ENCODE assay signal across 18 cellular contexts in the genomic region with DNA sequence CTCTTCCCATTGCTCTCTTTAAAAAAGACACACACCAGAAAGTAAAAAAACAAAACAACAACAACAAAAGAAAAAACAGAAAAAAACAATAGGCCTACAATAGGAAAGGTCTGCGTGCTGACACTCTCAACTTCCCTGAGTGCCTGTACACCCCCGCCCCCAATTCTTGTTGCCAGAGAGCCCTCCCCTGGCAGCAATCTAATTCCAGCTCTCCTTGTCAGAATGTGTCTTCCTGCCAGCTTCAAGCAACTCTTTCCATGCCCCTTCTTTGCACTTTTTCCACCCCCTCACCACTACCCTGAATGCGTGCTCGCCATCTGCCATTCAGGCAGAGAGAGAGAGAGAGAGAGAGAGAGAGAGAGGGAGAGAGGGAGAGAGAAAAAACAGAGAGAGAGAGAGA.
"Had no signal": no experiment of that assay in that cellular context is flagged by ENCODE, and none has a peak within 500 bp of the region (broad histone marks: within the 10 kb centered on the region; RNA-seq: fewer than 3 reads in every experiment).

No MANE protein-coding gene starts in this region.

- H3K4me3 ChIP-seq: esophagus squamous epithelium, hepatocyte, ovary, right lobe of liver, suprapubic skin, thyroid gland had no signal

- H3K27ac Mint-ChIP-seq: naive thymus-derived CD4-positive, alpha-beta T cell; progenitor cell of endocrine pancreas; stimulated activated effector memory CD8-positive, alpha-beta T cell treated with anti-CD3 and anti-CD28 coated beads, Interleukin-12 subunit alpha, Interleukin-12 subunit beta, amount 100 ng/mL, for 72 hours; type B pancreatic cell had no signal

- DNase-seq: effector memory CD4-positive, alpha-beta T cell; esophagus squamous epithelium; foreskin fibroblast; mammary epithelial cell; naive thymus-derived CD4-positive, alpha-beta T cell; ovary; right lobe of liver; stimulated activated CD4-positive, alpha-beta T cell treated with anti-CD3 and anti-CD28 coated beads, Interleukin-4, amount 100 ng/mL, for 1 hour; stimulated activated CD8-positive, alpha-beta memory T cell treated with anti-CD3 and anti-CD28 coated beads, Interleukin-4, amount 100 ng/mL, for 48 hours; stimulated activated naive CD8-positive, alpha-beta T cell treated with anti-CD3 and anti-CD28 coated beads, Interleukin-15, Interleukin-2, amounts not matched to agents 100 U/mL and 50 U/mL, for 24 hours; thyroid gland had no signal

- H3K27me3 ChIP-seq: esophagus squamous epithelium, ovary, right lobe of liver, suprapubic skin, thyroid gland had no signal

- H3K4me1 ChIP-seq: esophagus squamous epithelium, right lobe of liver, suprapubic skin, thyroid gland had no signal

- ATAC-seq: naive thymus-derived CD4-positive, alpha-beta T cell; right lobe of liver; stimulated activated effector memory CD8-positive, alpha-beta T cell treated with anti-CD3 and anti-CD28 coated beads, Interleukin-12 subunit alpha, Interleukin-12 subunit beta, amount 100 ng/mL, for 72 hours; stimulated activated naive CD8-positive, alpha-beta T cell treated with anti-CD3 and anti-CD28 coated beads, Interleukin-15, Interleukin-2, amounts not matched to agents 100 U/mL and 50 U/mL, for 24 hours had no signal

- H3K9me3 Mint-ChIP-seq: neural crest cell; stimulated activated effector memory CD8-positive, alpha-beta T cell treated with anti-CD3 and anti-CD28 coated beads, Interleukin-12 subunit alpha, Interleukin-12 subunit beta, amount 100 ng/mL, for 72 hours had no signal

- H3K27ac ChIP-seq: epithelial cell of prostate, esophagus squamous epithelium, hepatocyte, ovary, right lobe of liver, suprapubic skin, thyroid gland had no signal

- H3K36me3 ChIP-seq: esophagus squamous epithelium, ovary, right lobe of liver, suprapubic skin, thyroid gland had no signal

- H3K9me3 ChIP-seq: esophagus squamous epithelium, ovary, right lobe of liver, suprapubic skin, thyroid gland had no signal

- H3K4me3 Mint-ChIP-seq: naive thymus-derived CD4-positive, alpha-beta T cell; neural crest cell; stimulated activated effector memory CD8-positive, alpha-beta T cell treated with anti-CD3 and anti-CD28 coated beads, Interleukin-12 subunit alpha, Interleukin-12 subunit beta, amount 100 ng/mL, for 72 hours; type B pancreatic cell had no signal

- H3K36me3 Mint-ChIP-seq: naive thymus-derived CD4-positive, alpha-beta T cell; stimulated activated effector memory CD8-positive, alpha-beta T cell treated with anti-CD3 and anti-CD28 coated beads, Interleukin-12 subunit alpha, Interleukin-12 subunit beta, amount 100 ng/mL, for 72 hours; type B pancreatic cell had no signal

- H3K4me1 Mint-ChIP-seq: naive thymus-derived CD4-positive, alpha-beta T cell; stimulated activated effector memory CD8-positive, alpha-beta T cell treated with anti-CD3 and anti-CD28 coated beads, Interleukin-12 subunit alpha, Interleukin-12 subunit beta, amount 100 ng/mL, for 72 hours had no signal
